21 cellular contexts compared by ENCODE assay signal in the genomic region with DNA sequence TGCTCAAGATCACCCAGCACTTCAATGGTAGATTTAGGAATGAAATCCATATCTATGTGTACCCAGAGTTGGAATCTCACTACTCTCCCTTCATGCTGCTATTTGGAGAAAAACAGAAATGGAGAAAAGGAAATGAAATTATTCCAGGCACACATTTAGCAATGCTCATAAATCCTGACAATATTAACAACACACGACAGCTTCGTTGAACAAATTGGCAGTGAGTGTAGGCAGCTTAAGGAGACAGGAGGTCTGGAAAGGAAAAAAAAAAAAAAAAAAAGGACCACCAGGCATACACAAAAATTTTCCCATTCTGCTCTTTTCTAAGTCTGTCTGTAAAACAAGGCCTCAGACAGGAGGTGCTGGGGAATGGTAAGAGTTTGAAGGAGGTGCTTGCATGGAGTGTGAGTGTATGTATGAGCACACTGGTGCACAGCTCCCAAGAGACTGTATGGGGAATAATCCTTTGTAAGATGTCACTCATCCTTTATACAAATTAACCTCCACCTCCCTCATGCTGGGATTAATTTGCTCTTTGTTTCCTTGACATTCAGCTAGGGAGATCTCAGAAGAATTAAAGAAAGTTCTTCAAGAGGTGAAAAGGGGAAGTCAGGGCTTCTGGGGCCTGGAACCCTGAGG.
DNase-seq lines count a peak whose midpoint lies in the region; TF ChIP-seq lines count a peak whose summit lies in the region.
"Had no signal": no experiment of that assay in that cellular context is flagged by ENCODE, and none has a peak within 500 bp of the region (broad histone marks: within the 10 kb centered on the region; RNA-seq: fewer than 3 reads in every experiment).

No MANE protein-coding gene starts in this region.

- H3K9me3 Mint-ChIP-seq in progenitor cell of endocrine pancreas (ENCODE audit: low read depth), result no peaks in the 10 kb centered on the region
- H3K9me3 Mint-ChIP-seq: T-helper 2 cell treated with Interferon-gamma antibody and Interleukin-4, amounts not matched to agents 5 μg/mL and 100 μg/mL, for 36 hours had no signal

- DNase-seq in D341Med (ENCODE audit: low spot score) (peak; percentile 64), NCI-H1694 (lab: John Stamatoyannopoulos, UW) (peak; percentile 15), NCI-H524 (lab: John Stamatoyannopoulos, UW) (peak; percentile 77 to 93), SK-N-DZ (ENCODE audit: low spot score) (peak; percentile 78), NCI-H748 (lab: John Stamatoyannopoulos, UW; ENCODE audit: unreplicated experiment) (no peak), progenitor cell of endocrine pancreas (ENCODE audit: low spot score, unreplicated experiment) (no peak)
- DNase-seq in activated CD8-positive, alpha-beta memory T cell treated with anti-CD3 and anti-CD28 coated beads, Interleukin-2, amount 50 U/mL, for 48 hours, result no peak
- DNase-seq: Calu3; CD8-positive, alpha-beta memory T cell; DMS53; GDM1; H7; Karpas-422; MV-4-11; NCI-H1105 treated with DMSO at 0.1 percent for 48 hours; NCI-H1930; NCI-H510A treated with DMSO at 0.1 percent for 48 hours; NK-92 treated with Interleukin-12 subunit alpha and Interleukin-12 subunit beta, amount 100 ng/mL, for 24 hours; SHP77 treated with DMSO at 0.1 percent for 48 hours; T-cell had no signal

- no peak overlapping the region for H3K4me3 Mint-ChIP-seq in progenitor cell of endocrine pancreas (ENCODE audit: low read depth)
- H3K4me3 Mint-ChIP-seq: CD8-positive, alpha-beta memory T cell; T-cell; T-helper 2 cell treated with Interferon-gamma antibody and Interleukin-4, amounts not matched to agents 5 μg/mL and 100 μg/mL, for 36 hours had no signal

- H3K36me3 Mint-ChIP-seq in progenitor cell of endocrine pancreas (ENCODE audit: insufficient read depth), result no peaks in the 10 kb centered on the region
- H3K36me3 Mint-ChIP-seq: CD8-positive, alpha-beta memory T cell; T-cell had no signal

- no peaks in the 10 kb centered on the region for H3K27me3 Mint-ChIP-seq in progenitor cell of endocrine pancreas
- H3K27me3 Mint-ChIP-seq: CD8-positive, alpha-beta memory T cell; T-cell had no signal

- H3K27ac Mint-ChIP-seq in progenitor cell of endocrine pancreas, result no peak overlapping the region
- H3K27ac Mint-ChIP-seq: CD8-positive, alpha-beta memory T cell; T-cell; T-helper 2 cell treated with Interferon-gamma antibody and Interleukin-4, amounts not matched to agents 5 μg/mL and 100 μg/mL, for 36 hours had no signal

- TF ChIP-seq CTCF in progenitor cell of endocrine pancreas (IDR thresholded peaks at IDR 0.05; ENCODE audit: unreplicated experiment), result no peak

- no peaks in the 10 kb centered on the region for H3K4me1 Mint-ChIP-seq in progenitor cell of endocrine pancreas (ENCODE audit: low read depth)
- H3K4me1 Mint-ChIP-seq: CD8-positive, alpha-beta memory T cell; T-cell had no signal

Comparison
In these comparisons a context has a peak if more than half of its experiments do, and no peak if none do; other contexts are left out.
1. DNase-seq: peak in D341Med (single experiment), NCI-H1694 (single experiment), NCI-H524 (2 of 2) and SK-N-DZ (single experiment); none in activated CD8-positive, alpha-beta memory T cell treated with anti-CD3 and anti-CD28 coated beads, Interleukin-2, amount 50 U/mL, for 48 hours (single experiment), NCI-H748 (single experiment) and progenitor cell of endocrine pancreas (single experiment).